In genomic region chr19:55042344-55042678, GRCh38 we compare ENCODE assay signal across 19 cellular contexts. TPM values are rescaled to one million over a fixed set of nuclear protein-coding genes. Genes with fewer than 3 reads are reported as not detected.
DNase-seq lines count a peak whose midpoint lies in the region; ATAC-seq, FAIRE-seq and TF ChIP-seq lines count a peak whose summit lies in the region.
"Had no signal": no experiment of that assay in that cellular context is flagged by ENCODE, and none has a peak within 500 bp of the region (broad histone marks: within the 10 kb centered on the region; RNA-seq: fewer than 3 reads in every experiment).

No MANE protein-coding gene starts in this region.

- H3K79me2 ChIP-seq in K562 (ENCODE audit: control insufficient read depth, insufficient read depth, low read length): peaks cover 55% of the 10 kb centered on the region

- in situ Hi-C loops in K562 (cut with MboI): no loop called here

- H3K9me3 Mint-ChIP-seq in activated T-cell treated with anti-CD3 and anti-CD28 coated beads, Interleukin-2, amount 50 U/mL, for 24 hours: peaks cover 2% of the 10 kb centered on the region
- H3K9me3 Mint-ChIP-seq in stimulated activated effector memory CD8-positive, alpha-beta T cell treated with anti-CD3 and anti-CD28 coated beads, Interleukin-12 subunit alpha, Interleukin-12 subunit beta, amount 100 ng/mL, for 72 hours: no peaks in the 10 kb centered on the region
- no peaks in the 10 kb centered on the region for H3K9me3 Mint-ChIP-seq in type B pancreatic cell

- CTCF ChIA-PET in K562 (lab: Yijun Ruan, JAX; ENCODE audit: low intra/inter-chr PET ratio): no interaction called here

- H3K9me1 ChIP-seq in K562 (ENCODE audit: control insufficient read depth, insufficient read depth, low read length): no peaks in the 10 kb centered on the region

- intact Hi-C loops in K562 (cut with micrococcal nuclease): loop anchor here (10.0 kb wide), 1 partner anchor 158 kb away; no protein-coding TSS in a partner anchor

- no peak for ATAC-seq in K562
- no peak for ATAC-seq in stimulated activated effector memory CD8-positive, alpha-beta T cell treated with anti-CD3 and anti-CD28 coated beads, Interleukin-12 subunit alpha, Interleukin-12 subunit beta, amount 100 ng/mL, for 72 hours
- ATAC-seq: HepG2 had no signal

- peaks cover 48% of the 10 kb centered on the region for H3K36me3 Mint-ChIP-seq in activated T-cell treated with anti-CD3 and anti-CD28 coated beads, Interleukin-2, amount 50 U/mL, for 24 hours (ENCODE audit: low read depth)
- H3K36me3 Mint-ChIP-seq in stimulated activated effector memory CD8-positive, alpha-beta T cell treated with anti-CD3 and anti-CD28 coated beads, Interleukin-12 subunit alpha, Interleukin-12 subunit beta, amount 100 ng/mL, for 72 hours: peaks cover 37% of the 10 kb centered on the region
- H3K36me3 Mint-ChIP-seq in type B pancreatic cell: peaks cover 4% of the 10 kb centered on the region

- no peaks in the 10 kb centered on the region for H3K27me3 Mint-ChIP-seq in activated T-cell treated with anti-CD3 and anti-CD28 coated beads, Interleukin-2, amount 50 U/mL, for 24 hours
- H3K27me3 Mint-ChIP-seq in type B pancreatic cell: no peaks in the 10 kb centered on the region

- no peaks in the 10 kb centered on the region; the same call in 1 of the 2 replicates for H4K20me1 ChIP-seq in K562 (replicated peaks; ENCODE audit: control insufficient read depth, insufficient read depth, low read length)

- H3K4me1 Mint-ChIP-seq in activated T-cell treated with anti-CD3 and anti-CD28 coated beads, Interleukin-2, amount 50 U/mL, for 24 hours (ENCODE audit: low read depth): peaks cover 20% of the 10 kb centered on the region
- H3K4me1 Mint-ChIP-seq in stimulated activated effector memory CD8-positive, alpha-beta T cell treated with anti-CD3 and anti-CD28 coated beads, Interleukin-12 subunit alpha, Interleukin-12 subunit beta, amount 100 ng/mL, for 72 hours: peaks cover 19% of the 10 kb centered on the region
- H3K4me1 Mint-ChIP-seq in type B pancreatic cell (ENCODE audit: unreplicated experiment): no peaks in the 10 kb centered on the region

- no TSS peak for BruUV-seq in K562 (replicated peaks; lab: Mats Ljungman, UMichigan)

- H3K9me3 ChIP-seq in K562 (replicated peaks; ENCODE audit: control insufficient read depth, insufficient read depth, low read depth, low read length): no peaks in the 10 kb centered on the region
- H3K9me3 ChIP-seq: testis had no signal

- no peak overlapping the region for H2AFZ ChIP-seq in K562 (ENCODE audit: low read depth, low read length)

- TF ChIP-seq EP300 in K562 (IDR thresholded peaks at IDR 0.05; ENCODE audit: low read length): no peak

- peak overlapping the region; percentile 51 for H3K4me3 Mint-ChIP-seq in activated T-cell treated with anti-CD3 and anti-CD28 coated beads, Interleukin-2, amount 50 U/mL, for 24 hours
- peak overlapping the region; percentile 57 for H3K4me3 Mint-ChIP-seq in stimulated activated effector memory CD8-positive, alpha-beta T cell treated with anti-CD3 and anti-CD28 coated beads, Interleukin-12 subunit alpha, Interleukin-12 subunit beta, amount 100 ng/mL, for 72 hours
- H3K4me3 Mint-ChIP-seq in type B pancreatic cell: no peak overlapping the region

- H3K9ac ChIP-seq in K562 (ENCODE audit: insufficient read depth in 1 of 2, low read depth in 2 of 2, low read length in 2 of 2): peak overlapping the region; percentile 64 to 81

- DNase-seq in activated T-cell treated with anti-CD3 and anti-CD28 coated beads, Interleukin-2, amount 50 U/mL, for 24 hours: no peak
- DNase-seq in activated T-cell treated with anti-CD3 and anti-CD28 coated beads, Interleukin-2, amount 50 U/mL, for 1 hour: no peak
- DNase-seq in KG1 (lab: John Stamatoyannopoulos, UW): peak; percentile 82
- no peak for DNase-seq in K562 (ENCODE audit: extremely low read depth in 1 of 4, low spot score in 3 of 4)
- DNase-seq in stimulated activated effector memory CD8-positive, alpha-beta T cell treated with anti-CD3 and anti-CD28 coated beads, Interleukin-12 subunit alpha, Interleukin-12 subunit beta, amount 100 ng/mL, for 72 hours (ENCODE audit: low spot score in 2 of 2): no peak
- no peak for DNase-seq in type B pancreatic cell (ENCODE audit: extremely low spot score, unreplicated experiment)
- no peak for DNase-seq in stimulated activated CD4-positive, alpha-beta T cell treated with anti-CD3 and anti-CD28 coated beads, Interleukin-4, amount 100 ng/mL, for 4 hours
- DNase-seq in LoVo (ENCODE audit: low spot score): no peak
- DNase-seq: effector CD8-positive, alpha-beta T cell; glutamatergic neuron; midbrain; MM.1S; NCI-H774; OCI-M1; SHP77 treated with DMSO at 0.1 percent for 48 hours; testis had no signal

- peaks cover 68% of the 10 kb centered on the region for H3K36me3 ChIP-seq in K562 (ENCODE audit: control insufficient read depth, insufficient read depth, low read length)

- no peak overlapping the region for H3K4me3 ChIP-seq in K562
- H3K4me3 ChIP-seq: testis had no signal

- POLR2A ChIA-PET in K562 (lab: Yijun Ruan, JAX): interaction anchor here (0.6 to 2.6 kb wide), 3 partner anchors 11 to 161 kb away, joined by 4 to 15 read pairs (median 5); no protein-coding TSS in a partner anchor

- peak overlapping the region; percentile 79 for H3K4me2 ChIP-seq in K562 (ENCODE audit: insufficient read depth, low read length)

- WGBS in K562 (ENCODE audit: insufficient coverage, low coverage, missing lambda C conversion rate): 49% methylated on average over 9 of the region's 9 CpGs

- TF ChIP-seq RAD21 in K562 (CRISPR knock-in tag; conservative IDR thresholded peaks at IDR 0.05 in 1 of 2, IDR thresholded peaks at IDR 0.05 in 1 of 2): no peak

- no peak for TF ChIP-seq CTCF in K562 (IDR thresholded peaks at IDR 0.05 in 2 of 3, conservative IDR thresholded peaks at IDR 0.05 in 1 of 3; ENCODE audit: insufficient read depth in 2 of 3, low read depth in 1 of 3, low read length in 3 of 3)
- no peak for TF ChIP-seq CTCF in type B pancreatic cell (conservative IDR thresholded peaks at IDR 0.05)

- peak overlapping the region; percentile 96 for H3K27ac ChIP-seq in K562 (ENCODE audit: extremely low read depth, low read depth, low read length)
- H3K27ac ChIP-seq: testis, VCaP had no signal

- no peak for TF ChIP-seq POLR2A in K562 (conservative IDR thresholded peaks at IDR 0.05)

- H3K27ac Mint-ChIP-seq in activated T-cell treated with anti-CD3 and anti-CD28 coated beads, Interleukin-2, amount 50 U/mL, for 24 hours: peak overlapping the region; percentile 74
- H3K27ac Mint-ChIP-seq in stimulated activated effector memory CD8-positive, alpha-beta T cell treated with anti-CD3 and anti-CD28 coated beads, Interleukin-12 subunit alpha, Interleukin-12 subunit beta, amount 100 ng/mL, for 72 hours: peak overlapping the region; percentile 74
- no peak overlapping the region for H3K27ac Mint-ChIP-seq in type B pancreatic cell

- H3K4me1 ChIP-seq in K562 (replicated peaks in 1 of 2; ENCODE audit: control insufficient read depth in 2 of 2, insufficient read depth in 2 of 2, low read length in 2 of 2): peaks cover 39 to 54% of the 10 kb centered on the region in 2 experiments
- H3K4me1 ChIP-seq: testis had no signal

- H3K27me3 ChIP-seq in K562 (ENCODE audit: control insufficient read depth in 2 of 2, insufficient read depth in 2 of 2, low read length in 2 of 2): no peaks in the 10 kb centered on the region
- H3K27me3 ChIP-seq: testis had no signal

- no peak for FAIRE-seq in K562 (lab: Jason Lieb, UNC)
- FAIRE-seq: HepG2 had no signal

RNA-seq across cellular contexts. Expression of gene GP6, which starts 4.2 kb away (rescaled TPM):
- total RNA-seq in K562 (2011; cell fraction: chromatin; rRNA removed; ENCODE audit: low replicate concordance): 21.2 and 44.5 TPM in 2 replicates
- 22.6 and 39.5 TPM in 2 replicates for total RNA-seq in K562 (2011; cell fraction: nucleolus; rRNA removed)
- 29.0 and 50.9 TPM in 2 replicates for total RNA-seq in K562 (2011; cell fraction: nucleoplasm; rRNA removed)
- total RNA-seq in K562 (2014; rRNA removed) (9.7 and 14.7 TPM in 2 replicates), K562 (2014; rRNA removed; fragmentation: Illumina TruSeq; extraction: Trizol) (5.7 and 7.3 TPM in 2 replicates), K562 (2015; rRNA removed; fragmentation: Illumina TruSeq; extraction: Trizol) (3.1 and 3.2 TPM in 2 replicates), K562 (2021) (13.8 and 21.1 TPM in 2 replicates), type B pancreatic cell (ENCODE audit: low replicate concordance) (0.22 and 0.93 TPM in 2 replicates)
- polyA plus RNA-seq in K562 (2011; rRNA removed) (4.6 and 15.8 TPM in 2 replicates), K562 (2014; fragmentation: Illumina TruSeq; extraction: Trizol) (19.6 and 26.5 TPM in 2 replicates), K562 (2014; fragmentation: Nextera tagmentation; extraction: Ambion mirVana) (1 to 10 TPM; 5.4 to 5.7 TPM), K562 (2014; rRNA removed) (12.4 and 17.5 TPM in 2 replicates)
- 4.3 and 28.1 TPM in 2 replicates for polyA plus RNA-seq in K562 (2011; cell fraction: cytosol; rRNA removed)
- polyA plus RNA-seq in K562 (2011; cell fraction: nucleus; rRNA removed): 3.8 and 33.4 TPM in 2 replicates
- 6.4 and 10.7 TPM in 2 replicates for polyA plus RNA-seq in K562 (2012)
- 1.9 and 8.0 TPM in 2 replicates for polyA minus RNA-seq in K562 (2011; rRNA and poly(A)+ RNA removed)
- polyA minus RNA-seq in K562 (2011; cell fraction: cytosol; rRNA and poly(A)+ RNA removed): 3.7 and 9.2 TPM in 2 replicates
- polyA minus RNA-seq in K562 (2011; cell fraction: nucleus; rRNA and poly(A)+ RNA removed): 1.9 and 6.6 TPM in 2 replicates
- total RNA-seq: fibroblast of lung, HepG2 had no signal
- polyA plus RNA-seq: fibroblast of lung had no signal

RNA-seq across cellular contexts. Expression of gene RDH13, which starts 20.6 kb away (rescaled TPM):
- 86.2 and 226 TPM in 2 replicates for total RNA-seq in K562 (2011; cell fraction: chromatin; rRNA removed; ENCODE audit: low replicate concordance)
- total RNA-seq in K562 (2011; cell fraction: nucleolus; rRNA removed): 132 and 156 TPM in 2 replicates
- 101 and 114 TPM in 2 replicates for total RNA-seq in K562 (2011; cell fraction: nucleoplasm; rRNA removed)
- total RNA-seq in K562 (2014; rRNA removed) (63.2 and 78.7 TPM in 2 replicates), K562 (2014; rRNA removed; fragmentation: Illumina TruSeq; extraction: Trizol) (25.8 and 29.2 TPM in 2 replicates), K562 (2015; rRNA removed; fragmentation: Illumina TruSeq; extraction: Trizol) (41.9 and 43.3 TPM in 2 replicates), K562 (2021) (65.7 and 70.3 TPM in 2 replicates), type B pancreatic cell (ENCODE audit: low replicate concordance) (37.9 and 74.9 TPM in 2 replicates)
- polyA plus RNA-seq in K562 (2011; rRNA removed) (23.3 and 28.6 TPM in 2 replicates), K562 (2014; fragmentation: Illumina TruSeq; extraction: Trizol) (39.5 and 44.9 TPM in 2 replicates), K562 (2014; fragmentation: Nextera tagmentation; extraction: Ambion mirVana) (1 to 10 TPM; 7.5 to 9.8 TPM), K562 (2014; rRNA removed) (51.2 and 53.8 TPM in 2 replicates)
- 19.8 and 50.7 TPM in 2 replicates for polyA plus RNA-seq in K562 (2011; cell fraction: cytosol; rRNA removed)
- polyA plus RNA-seq in K562 (2011; cell fraction: nucleus; rRNA removed): 75.3 and 114 TPM in 2 replicates
- 36.1 and 51.9 TPM in 2 replicates for polyA plus RNA-seq in K562 (2012)
- polyA minus RNA-seq in K562 (2011; rRNA and poly(A)+ RNA removed): 19.9 and 43.3 TPM in 2 replicates
- polyA minus RNA-seq in K562 (2011; cell fraction: cytosol; rRNA and poly(A)+ RNA removed): 18.3 and 33.0 TPM in 2 replicates
- 32.5 and 38.9 TPM in 2 replicates for polyA minus RNA-seq in K562 (2011; cell fraction: nucleus; rRNA and poly(A)+ RNA removed)

RNA-seq across cellular contexts. Expression of gene EPS8L1, which starts 33.4 kb away (rescaled TPM):
- 21.2 and 53.9 TPM in 2 replicates for total RNA-seq in K562 (2011; cell fraction: chromatin; rRNA removed; ENCODE audit: low replicate concordance)
- 25.4 and 29.5 TPM in 2 replicates for total RNA-seq in K562 (2011; cell fraction: nucleolus; rRNA removed)
- total RNA-seq in K562 (2011; cell fraction: nucleoplasm; rRNA removed): 24.6 and 30.8 TPM in 2 replicates
- total RNA-seq in K562 (2014; rRNA removed) (18.1 and 21.3 TPM in 2 replicates), K562 (2014; rRNA removed; fragmentation: Illumina TruSeq; extraction: Trizol) (6.8 and 8.0 TPM in 2 replicates), K562 (2015; rRNA removed; fragmentation: Illumina TruSeq; extraction: Trizol) (9.6 and 11.5 TPM in 2 replicates), K562 (2021) (17.3 and 18.9 TPM in 2 replicates), type B pancreatic cell (ENCODE audit: low replicate concordance) (54.0 and 116 TPM in 2 replicates)
- polyA plus RNA-seq in K562 (2011; rRNA removed) (11.9 and 13.2 TPM in 2 replicates), K562 (2014; fragmentation: Illumina TruSeq; extraction: Trizol) (13.5 and 14.0 TPM in 2 replicates), K562 (2014; fragmentation: Nextera tagmentation; extraction: Ambion mirVana) (under 1 TPM; 0.35 to 0.59 TPM), K562 (2014; rRNA removed) (15.9 and 22.1 TPM in 2 replicates)
- 9.1 and 15.2 TPM in 2 replicates for polyA plus RNA-seq in K562 (2011; cell fraction: cytosol; rRNA removed)
- polyA plus RNA-seq in K562 (2011; cell fraction: nucleus; rRNA removed): 39.1 and 62.6 TPM in 2 replicates
- 22.7 and 23.7 TPM in 2 replicates for polyA plus RNA-seq in K562 (2012)
- polyA minus RNA-seq in K562 (2011; rRNA and poly(A)+ RNA removed): 3.1 and 7.7 TPM in 2 replicates
- polyA minus RNA-seq in K562 (2011; cell fraction: cytosol; rRNA and poly(A)+ RNA removed): 5.2 and 6.4 TPM in 2 replicates
- polyA minus RNA-seq in K562 (2011; cell fraction: nucleus; rRNA and poly(A)+ RNA removed): 10.0 and 12.8 TPM in 2 replicates
